ENCODE assay signal across 9 cellular contexts in the genomic region with DNA sequence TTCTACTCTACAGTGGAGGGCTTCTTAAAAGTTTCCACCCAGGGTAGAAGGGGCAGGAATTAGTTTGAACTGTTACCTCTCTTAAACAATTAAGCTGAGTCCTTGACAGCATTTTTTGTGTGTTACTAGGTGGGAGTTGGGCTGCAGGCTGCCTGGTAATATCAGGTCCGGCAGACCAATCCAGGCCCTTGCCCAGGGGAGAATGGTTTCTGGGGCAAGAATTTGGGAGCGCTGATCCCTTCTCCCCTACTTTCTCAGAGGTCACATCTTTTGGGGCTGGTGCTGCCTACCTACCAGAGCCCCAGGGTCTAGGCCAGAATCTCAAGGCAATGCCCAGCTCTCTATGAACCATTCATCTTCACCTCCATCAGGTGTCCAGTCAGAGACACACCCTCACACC. TPM values are rescaled to one million over a fixed set of nuclear protein-coding genes. Genes with fewer than 3 reads are reported as not detected.
A peak's percentile ranks its signal among the peaks of the same experiment; 100 is the strongest.
DNase-seq lines count a peak whose midpoint lies in the region; ATAC-seq lines count a peak whose summit lies in the region.
"Had no signal": no experiment of that assay in that cellular context is flagged by ENCODE, and none has a peak within 500 bp of the region (broad histone marks: within the 10 kb centered on the region; RNA-seq: fewer than 3 reads in every experiment).

No MANE protein-coding gene starts in this region.

- peaks cover 23% of the 10 kb centered on the region for H3K36me3 Mint-ChIP-seq in natural killer cell treated with Interleukin-12 subunit alpha and Interleukin-12 subunit beta and Interleukin-15 and Interleukin-18, amount 100 ng/mL, for 72 hours

- H3K4me1 Mint-ChIP-seq in natural killer cell treated with Interleukin-12 subunit alpha and Interleukin-12 subunit beta and Interleukin-15 and Interleukin-18, amount 100 ng/mL, for 72 hours (ENCODE audit: low read depth in 2 of 2), result peaks cover 29 to 45% of the 10 kb centered on the region in 2 donors

- H3K36me3 ChIP-seq in BLaER1 treated with 17β-estradiol and CSF1 and Interleukin-3, amounts not matched to agents 10 nM and 100 nM, result peaks cover 22 to 54% (median 46%) of the 10 kb centered on the region in 11 experiments
- H3K36me3 ChIP-seq in MG63, result peaks cover 57% of the 10 kb centered on the region
- H3K36me3 ChIP-seq in duodenal mucosa (ENCODE audit: control insufficient read depth in 1 of 2, insufficient read depth in 2 of 2, low read length in 2 of 2), result peaks cover 20 to 22% of the 10 kb centered on the region in 2 donors

- ATAC-seq in natural killer cell treated with Interleukin-12 subunit alpha and Interleukin-12 subunit beta and Interleukin-15 and Interleukin-18, amount 100 ng/mL, for 72 hours, result no peak
- ATAC-seq in GM19452 (IDR thresholded peaks at IDR 0.05; ENCODE audit: unreplicated experiment), result no peak
- ATAC-seq in GM21529 (IDR thresholded peaks at IDR 0.05; ENCODE audit: unreplicated experiment), result no peak

- peak overlapping the region; percentile 69 to 100 (median 94) for H3K4me3 ChIP-seq in BLaER1 treated with 17β-estradiol and CSF1 and Interleukin-3, amounts not matched to agents 10 nM and 100 nM
- H3K4me3 ChIP-seq in MG63 (peak overlapping the region; percentile 95), duodenal mucosa (ENCODE audit: low read depth in 1 of 2, low read length in 2 of 2) (peak overlapping the region; percentile 81 to 87)

- no peaks in the 10 kb centered on the region for H3K27me3 ChIP-seq in BLaER1 treated with 17β-estradiol and CSF1 and Interleukin-3, amounts not matched to agents 10 nM and 100 nM
- no peaks in the 10 kb centered on the region for H3K27me3 ChIP-seq in MG63
- no peaks in the 10 kb centered on the region for H3K27me3 ChIP-seq in duodenal mucosa (ENCODE audit: control insufficient read depth in 1 of 2, insufficient read depth in 2 of 2, low read length in 2 of 2)

- H4K20me1 ChIP-seq in BLaER1 treated with 17β-estradiol and CSF1 and Interleukin-3, amounts not matched to agents 10 nM and 100 nM, result peaks cover 51 to 62% (median 58%) of the 10 kb centered on the region in 11 experiments; a peak in 21 of 22 replicates

- no peaks in the 10 kb centered on the region for H3K27me3 Mint-ChIP-seq in natural killer cell treated with Interleukin-12 subunit alpha and Interleukin-12 subunit beta and Interleukin-15 and Interleukin-18, amount 100 ng/mL, for 72 hours

- H3K27ac Mint-ChIP-seq in natural killer cell treated with Interleukin-12 subunit alpha and Interleukin-12 subunit beta and Interleukin-15 and Interleukin-18, amount 100 ng/mL, for 72 hours, result peak overlapping the region; percentile 95 to 97

- H3K9ac ChIP-seq in BLaER1 treated with 17β-estradiol and CSF1 and Interleukin-3, amounts not matched to agents 10 nM and 100 nM, result peak overlapping the region; percentile 87 to 100 (median 98)
- H3K9ac ChIP-seq in duodenal mucosa (ENCODE audit: low read depth in 1 of 2, low read length in 2 of 2), result peak overlapping the region in 1 of 2 donors; percentile 62

- H3K4me1 ChIP-seq in BLaER1 treated with 17β-estradiol and CSF1 and Interleukin-3, amounts not matched to agents 10 nM and 100 nM, result peaks cover 21 to 40% (median 30%) of the 10 kb centered on the region in 10 experiments
- peaks cover 22 to 27% of the 10 kb centered on the region in 2 donors for H3K4me1 ChIP-seq in duodenal mucosa (ENCODE audit: control insufficient read depth in 1 of 2, insufficient read depth in 2 of 2, low read length in 2 of 2)

- peak overlapping the region; percentile 87 to 100 (median 98) for H3K4me2 ChIP-seq in BLaER1 treated with 17β-estradiol and CSF1 and Interleukin-3, amounts not matched to agents 10 nM and 100 nM

- H3K27ac ChIP-seq in BLaER1 treated with 17β-estradiol and CSF1 and Interleukin-3, amounts not matched to agents 10 nM and 100 nM, result peak overlapping the region; percentile 84 to 100 (median 98); a peak in 21 of 22 replicates
- no peak overlapping the region for H3K27ac ChIP-seq in duodenal mucosa (ENCODE audit: low read depth, low read length)

- H3K9me3 Mint-ChIP-seq in natural killer cell treated with Interleukin-12 subunit alpha and Interleukin-12 subunit beta and Interleukin-15 and Interleukin-18, amount 100 ng/mL, for 72 hours, result no peaks in the 10 kb centered on the region

- peak overlapping the region; percentile 98 for H3K4me3 Mint-ChIP-seq in natural killer cell treated with Interleukin-12 subunit alpha and Interleukin-12 subunit beta and Interleukin-15 and Interleukin-18, amount 100 ng/mL, for 72 hours

- DNase-seq in MG63 (no peak), NCI-H2107 (lab: John Stamatoyannopoulos, UW) (no peak), NCI-H2081 (lab: John Stamatoyannopoulos, UW) (no peak)
- no peak for DNase-seq in natural killer cell treated with Interleukin-12 subunit alpha and Interleukin-12 subunit beta and Interleukin-15 and Interleukin-18, amount 100 ng/mL, for 72 hours (ENCODE audit: low spot score)
- DNase-seq: NCI-H1105 had no signal

- H3K9me3 ChIP-seq in BLaER1 treated with 17β-estradiol and CSF1 and Interleukin-3, amounts not matched to agents 10 nM and 100 nM (replicated peaks in 1 of 11), result no peaks in the 10 kb centered on the region
- H3K9me3 ChIP-seq in MG63 (no peaks in the 10 kb centered on the region), duodenal mucosa (ENCODE audit: control insufficient read depth in 1 of 2, low read length in 2 of 2) (no peaks in the 10 kb centered on the region)

RNA-seq across cellular contexts. Expression of a gene that starts 1.6 kb away (rescaled TPM):
- total RNA-seq in MG63 (2014; rRNA removed; shearing (Covaris generic); ENCODE audit: low replicate concordance), result 6.7 and 13.3 TPM in 2 replicates
- 100 to 1,000 TPM in 1 of 2 donors, 10 to 100 TPM in 1; 56.3 to 134 TPM for total RNA-seq in natural killer cell treated with Interleukin-12 subunit alpha and Interleukin-12 subunit beta and Interleukin-15 and Interleukin-18, amount 100 ng/mL, for 72 hours

RNA-seq across cellular contexts. Expression of a gene that starts 14.2 kb away (rescaled TPM):
- 11.8 and 15.6 TPM in 2 replicates for total RNA-seq in MG63 (2014; rRNA removed; shearing (Covaris generic); ENCODE audit: low replicate concordance)
- total RNA-seq in natural killer cell treated with Interleukin-12 subunit alpha and Interleukin-12 subunit beta and Interleukin-15 and Interleukin-18, amount 100 ng/mL, for 72 hours, result 10 to 100 TPM; 61.8 to 87.9 TPM

RNA-seq across cellular contexts. Expression of a gene that starts 17.8 kb away (rescaled TPM):
- total RNA-seq in MG63 (2014; rRNA removed; shearing (Covaris generic); ENCODE audit: low replicate concordance), result 120 and 134 TPM in 2 replicates
- 100 to 1,000 TPM in 1 of 2 donors, 10 to 100 TPM in 1; 98.9 to 172 TPM for total RNA-seq in natural killer cell treated with Interleukin-12 subunit alpha and Interleukin-12 subunit beta and Interleukin-15 and Interleukin-18, amount 100 ng/mL, for 72 hours
